Comparison of ENCODE assay signal across 2 cellular contexts in genomic region chr12:120125029-120125428, GRCh38.
A peak's percentile ranks its signal among the peaks of the same experiment; 100 is the strongest.
TF ChIP-seq lines count a peak whose summit lies in the region.

No MANE protein-coding gene starts in this region.

TF ChIP-seq in HepG2, 621 proteins besides CTCF, POLR2A, EP300 and RAD21 (continues in another document):
- TF ChIP-seq ZBTB40 (IDR thresholded peaks at IDR 0.05) (no peak), ZBTB40 (CRISPR knock-in tag; IDR thresholded peaks at IDR 0.05) (no peak), PREB (CRISPR knock-in tag; IDR thresholded peaks at IDR 0.05) (no peak), POLR2G (IDR thresholded peaks at IDR 0.05; ENCODE audit: low read depth, low read length) (0 out of 2 replicates have a peak, but pooled peaks have one; percentile 9), ZNF136 (CRISPR knock-in tag; IDR thresholded peaks at IDR 0.05; ENCODE audit: low read depth) (no peak), RCOR2 (CRISPR knock-in tag; IDR thresholded peaks at IDR 0.05) (no peak), ZNF430 (CRISPR knock-in tag; IDR thresholded peaks at IDR 0.05) (no peak), TRAFD1 (CRISPR knock-in tag; IDR thresholded peaks at IDR 0.05; ENCODE audit: borderline replicate concordance) (no peak), ETV6 (CRISPR knock-in tag; conservative IDR thresholded peaks at IDR 0.05) (no peak), CERS6 (CRISPR knock-in tag; IDR thresholded peaks at IDR 0.05) (no peak), ZNF766 (CRISPR knock-in tag; IDR thresholded peaks at IDR 0.05; ENCODE audit: borderline replicate concordance) (no peak), ATRX (CRISPR knock-in tag; IDR thresholded peaks at IDR 0.05; ENCODE audit: borderline replicate concordance) (no peak), SOX6 (IDR thresholded peaks at IDR 0.05) (no peak), SOX6 (CRISPR knock-in tag; IDR thresholded peaks at IDR 0.05) (no peak), GPN1 (CRISPR knock-in tag; IDR thresholded peaks at IDR 0.05; ENCODE audit: borderline replicate concordance) (no peak), KDM5A (IDR thresholded peaks at IDR 0.05; ENCODE audit: borderline replicate concordance, low read length) (no peak)

TF ChIP-seq in GM23338, 12 proteins besides CTCF, POLR2A, EP300 and RAD21:
- TF ChIP-seq NANOG (IDR thresholded peaks at IDR 0.05; ENCODE audit: borderline replicate concordance) (no peak), ZNF114 (CRISPR knock-in tag; IDR thresholded peaks at IDR 0.05) (no peak), ZNF462 (CRISPR knock-in tag; IDR thresholded peaks at IDR 0.05) (no peak), JUNB (IDR thresholded peaks at IDR 0.05; ENCODE audit: unreplicated experiment) (no peak), EZH2phosphoT487 (IDR thresholded peaks at IDR 0.05; ENCODE audit: unreplicated experiment) (no peak), ZNF331 (CRISPR knock-in tag; IDR thresholded peaks at IDR 0.05; ENCODE audit: low read depth) (no peak), POLR2AphosphoS5 (IDR thresholded peaks at IDR 0.05; ENCODE audit: low read depth) (no peak), ETS1 (IDR thresholded peaks at IDR 0.05) (no peak), STAT1 (IDR thresholded peaks at IDR 0.05; ENCODE audit: unreplicated experiment) (no peak), REST (IDR thresholded peaks at IDR 0.05; ENCODE audit: unreplicated experiment) (no peak), EZH2 (IDR thresholded peaks at IDR 0.05; ENCODE audit: low read depth, unreplicated experiment) (no peak), CREB1 (CRISPR knock-in tag; IDR thresholded peaks at IDR 0.05; ENCODE audit: low read depth) (no peak)
